25 cellular contexts compared by ENCODE assay signal in the genomic region with DNA sequence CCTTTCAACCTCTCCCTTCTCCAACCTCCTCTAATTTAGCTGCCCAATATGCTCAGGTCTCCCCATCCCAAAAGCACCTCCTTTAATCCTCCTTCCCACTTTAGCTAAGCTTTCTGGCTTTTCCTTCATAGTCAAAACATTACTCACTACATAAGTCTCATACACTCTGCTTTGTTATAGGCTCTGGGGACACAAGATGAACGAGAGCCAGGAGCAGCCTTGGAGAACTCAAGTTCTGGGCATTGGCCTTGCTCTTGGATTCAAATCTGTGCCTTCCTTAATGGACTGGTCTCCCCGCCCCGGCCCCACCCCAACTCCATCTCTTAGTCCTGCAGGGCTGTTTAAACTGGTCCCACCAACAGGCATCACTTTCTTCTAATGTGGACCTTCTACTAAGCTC. TPM values are rescaled to one million over a fixed set of nuclear protein-coding genes. Genes with fewer than 3 reads are reported as not detected.
DNase-seq lines count a peak whose midpoint lies in the region; ATAC-seq and TF ChIP-seq lines count a peak whose summit lies in the region.
"Had no signal": no experiment of that assay in that cellular context is flagged by ENCODE, and none has a peak within 500 bp of the region (broad histone marks: within the 10 kb centered on the region; RNA-seq: fewer than 3 reads in every experiment).

No MANE protein-coding gene starts in this region.

- 95 to 100% methylated on average over 1 to 3 of the region's 3 CpGs for WGBS in endodermal cell (ENCODE audit: insufficient coverage in 1 of 2, insufficient read length in 1 of 2), 2 experiments

- no peaks in the 10 kb centered on the region for H3K36me3 ChIP-seq in MM.1S (replicated peaks; ENCODE audit: insufficient read depth, low read length)
- H3K36me3 ChIP-seq in endodermal cell (ENCODE audit: control insufficient read depth, insufficient read depth, low read length), result peaks cover 45% of the 10 kb centered on the region

- DNase-seq in AG10803 (ENCODE audit: low read depth) (peak; percentile 26), LHCN-M2 (ENCODE audit: low read depth) (peak; percentile 30), fibroblast of gingiva (ENCODE audit: low read depth) (peak; percentile 8), sciatic nerve (ENCODE audit: low spot score) (no peak), MM.1S (no peak), endodermal cell (no peak), AML-193 (lab: John Stamatoyannopoulos, UW) (no peak)
- DNase-seq: Caco-2; CD4-positive, alpha-beta memory T cell; DMS 273 treated with DMSO at 0.1 percent for 48 hours; DMS79 treated with DMSO at 0.1 percent for 48 hours; Kasumi-1; NCI-H1092; NCI-H1436; NCI-H187 treated with DMSO at 0.1 percent for 48 hours; NCI-H2227 treated with DMSO at 0.1 percent for 48 hours; NCI-H510A; NCI-H748 treated with DMSO at 0.1 percent for 48 hours; PC-9; RPMI8226; SIG-M5; SK-N-SH had no signal

- intact Hi-C loops in sciatic nerve (cut with DNase I), result no loop called here

- H3K4me1 ChIP-seq in MM.1S (ENCODE audit: low read length) (0 out of 2 replicates have a peak, but pooled peaks cover 5% of the 10 kb centered on the region), endodermal cell (ENCODE audit: control insufficient read depth, insufficient read depth, low read length) (no peaks in the 10 kb centered on the region)
- H3K4me1 ChIP-seq: A549; BLaER1 treated with 17β-estradiol and CSF1 and Interleukin-3, amounts not matched to agents 10 nM and 100 nM; Caco-2 had no signal

- H3K4me1 Mint-ChIP-seq in endodermal cell, result no peaks in the 10 kb centered on the region
- H3K4me1 Mint-ChIP-seq: CD4-positive, alpha-beta memory T cell had no signal

- H3K4me3 Mint-ChIP-seq in endodermal cell, result no peak overlapping the region
- H3K4me3 Mint-ChIP-seq: CD4-positive, alpha-beta memory T cell had no signal

- H3K4me2 ChIP-seq in MM.1S (ENCODE audit: low read depth, low read length), result no peak overlapping the region
- H3K4me2 ChIP-seq: A549; BLaER1 treated with 17β-estradiol and CSF1 and Interleukin-3, amounts not matched to agents 10 nM and 100 nM; PC-9; SK-N-SH had no signal

- H3K27ac ChIP-seq in MM.1S (ENCODE audit: low read length) (no peak overlapping the region), endodermal cell (ENCODE audit: low read depth, low read length) (no peak overlapping the region)
- H3K27ac ChIP-seq: A549; BLaER1 treated with 17β-estradiol and CSF1 and Interleukin-3, amounts not matched to agents 10 nM and 100 nM; PC-9 had no signal

- no peaks in the 10 kb centered on the region for H3K9me3 Mint-ChIP-seq in endodermal cell
- H3K9me3 Mint-ChIP-seq: CD4-positive, alpha-beta memory T cell had no signal

- H3F3A ChIP-seq in MM.1S (ENCODE audit: insufficient read depth, low read length), result no peaks in the 10 kb centered on the region

- no peaks in the 10 kb centered on the region for H4K20me1 ChIP-seq in MM.1S (ENCODE audit: insufficient read depth, low read length)

- TF ChIP-seq CTCF in AG10803 (conservative IDR thresholded peaks at IDR 0.05; ENCODE audit: low read length) (no peak), MM.1S (IDR thresholded peaks at IDR 0.05; ENCODE audit: low read length) (no peak), endodermal cell (conservative IDR thresholded peaks at IDR 0.05) (no peak)

- H3K9ac ChIP-seq in MM.1S (ENCODE audit: low read length), result no peak overlapping the region
- no peak overlapping the region for H3K9ac ChIP-seq in endodermal cell (ENCODE audit: extremely low read depth, low read length, poor library complexity, severe bottlenecking)
- H3K9ac ChIP-seq: BLaER1 treated with 17β-estradiol and CSF1 and Interleukin-3, amounts not matched to agents 10 nM and 100 nM; SK-N-SH had no signal

- H3K27ac Mint-ChIP-seq in endodermal cell, result no peak overlapping the region
- H3K27ac Mint-ChIP-seq: CD4-positive, alpha-beta memory T cell had no signal

- peaks cover 7% of the 10 kb centered on the region for H3K36me3 Mint-ChIP-seq in endodermal cell (ENCODE audit: low read depth)

- no peaks in the 10 kb centered on the region for H3K9me2 ChIP-seq in MM.1S (replicated peaks; ENCODE audit: insufficient read depth, low read length)
- H3K9me2 ChIP-seq: SK-N-SH had no signal

- H3K9me3 ChIP-seq in MM.1S (replicated peaks; ENCODE audit: insufficient read depth, low read length), result no peaks in the 10 kb centered on the region
- no peaks in the 10 kb centered on the region for H3K9me3 ChIP-seq in endodermal cell (ENCODE audit: control insufficient read depth, low read length)
- H3K9me3 ChIP-seq: A549; BLaER1 treated with 17β-estradiol and CSF1 and Interleukin-3, amounts not matched to agents 10 nM and 100 nM; Caco-2; SK-N-SH had no signal

- H3K27me3 ChIP-seq in MM.1S (replicated peaks; ENCODE audit: insufficient read depth, low read length) (no peaks in the 10 kb centered on the region), endodermal cell (ENCODE audit: control insufficient read depth, insufficient read depth, low read length, poor library complexity, severe bottlenecking) (no peaks in the 10 kb centered on the region)
- H3K27me3 ChIP-seq: BLaER1 treated with 17β-estradiol and CSF1 and Interleukin-3, amounts not matched to agents 10 nM and 100 nM had no signal

- no peaks in the 10 kb centered on the region for H3K79me2 ChIP-seq in MM.1S (ENCODE audit: low read length)

- H3K27me3 Mint-ChIP-seq in endodermal cell (ENCODE audit: insufficient read depth), result no peaks in the 10 kb centered on the region
- H3K27me3 Mint-ChIP-seq: CD4-positive, alpha-beta memory T cell had no signal

- H2AFZ ChIP-seq in MM.1S (ENCODE audit: low read length), result no peak overlapping the region
- H2AFZ ChIP-seq: PC-9 had no signal

- ATAC-seq in sciatic nerve (peak; percentile 50), GM18511 (IDR thresholded peaks at IDR 0.05; ENCODE audit: unreplicated experiment) (no peak)
- ATAC-seq: A549 had no signal

- H3K4me3 ChIP-seq in AG10803 (ENCODE audit: low read length) (no peak overlapping the region), MM.1S (ENCODE audit: low read length) (no peak overlapping the region), endodermal cell (ENCODE audit: low read length) (no peak overlapping the region)
- H3K4me3 ChIP-seq: A549; BLaER1 treated with 17β-estradiol and CSF1 and Interleukin-3, amounts not matched to agents 10 nM and 100 nM; PC-9 had no signal

RNA-seq across cellular contexts. Expression of a gene that starts 11.4 kb away (rescaled TPM):
- total RNA-seq in LHCN-M2 (2014; rRNA removed), result 0.13 TPM in 1 of 2 replicates, not detected in the other
- polyA plus RNA-seq in LHCN-M2 (2012), result 0.30 TPM
- total RNA-seq in sciatic nerve, result 2.8 TPM
- 1 to 10 TPM; 3.9 to 6.0 TPM for total RNA-seq in endodermal cell
- 2.6 TPM for polyA plus RNA-seq in endodermal cell (2013, experiment 1 of 2)
- 2.3 TPM for polyA plus RNA-seq in endodermal cell (2013, experiment 2 of 2)
- polyA plus RNA-seq: CD4-positive, alpha-beta memory T cell had no signal

RNA-seq across cellular contexts. Expression of a gene that starts 21.5 kb away (rescaled TPM):
- 23.7 and 29.4 TPM in 2 replicates for total RNA-seq in LHCN-M2 (2014; rRNA removed)
- 13.4 TPM for polyA plus RNA-seq in LHCN-M2 (2012)
- 24.6 TPM for total RNA-seq in sciatic nerve
- total RNA-seq in endodermal cell, result 10 to 100 TPM; 13.0 to 18.0 TPM
- polyA plus RNA-seq in endodermal cell (2013, experiment 1 of 2), result 19.9 TPM
- 17.8 TPM for polyA plus RNA-seq in endodermal cell (2013, experiment 2 of 2)

RNA-seq across cellular contexts. Expression of a gene that starts 28.9 kb away (rescaled TPM):
- 66.0 and 66.3 TPM in 2 replicates for total RNA-seq in LHCN-M2 (2014; rRNA removed)
- polyA plus RNA-seq in LHCN-M2 (2012), result 49.8 TPM
- total RNA-seq in sciatic nerve, result 35.0 TPM
- total RNA-seq in endodermal cell, result 10 to 100 TPM; 56.5 to 56.8 TPM
- 37.3 TPM for polyA plus RNA-seq in endodermal cell (2013, experiment 1 of 2)
- polyA plus RNA-seq in endodermal cell (2013, experiment 2 of 2), result 32.9 TPM

RNA-seq across cellular contexts. Expression of a gene that starts 29.1 kb away (rescaled TPM):
- total RNA-seq in LHCN-M2 (2014; rRNA removed), result 25.4 and 28.8 TPM in 2 replicates
- polyA plus RNA-seq in LHCN-M2 (2012), result 25.1 TPM
- 51.5 TPM for total RNA-seq in sciatic nerve
- 10 to 100 TPM; 29.6 to 30.5 TPM for total RNA-seq in endodermal cell
- polyA plus RNA-seq in endodermal cell (2013, experiment 1 of 2), result 32.9 TPM
- polyA plus RNA-seq in endodermal cell (2013, experiment 2 of 2), result 27.5 TPM

RNA-seq across cellular contexts. Expression of a gene that starts 33.3 kb away (rescaled TPM):
- total RNA-seq in LHCN-M2 (2014; rRNA removed), result 18.3 and 19.0 TPM in 2 replicates
- 25.3 TPM for polyA plus RNA-seq in LHCN-M2 (2012)
- 65.5 TPM for total RNA-seq in sciatic nerve
- total RNA-seq in endodermal cell, result 10 to 100 TPM; 51.5 to 51.6 TPM
- polyA plus RNA-seq in endodermal cell (2013, experiment 1 of 2), result 58.5 TPM
- polyA plus RNA-seq in endodermal cell (2013, experiment 2 of 2), result 58.3 TPM

Comparison
In these comparisons a context has a peak if more than half of its experiments do, and no peak if none do; other contexts are left out.
1. DNase-seq: peak in AG10803 (single experiment), LHCN-M2 (single experiment) and fibroblast of gingiva (single experiment); none in sciatic nerve (single experiment), MM.1S (single experiment), endodermal cell (single experiment) and AML-193 (0 of 2).